In genomic region chr10:27601519-27601918, GRCh38 we compare ENCODE assay signal across 21 cellular contexts.
"Had no signal": no experiment of that assay in that cellular context is flagged by ENCODE, and none has a peak within 500 bp of the region (broad histone marks: within the 10 kb centered on the region; RNA-seq: fewer than 3 reads in every experiment).

No MANE protein-coding gene starts in this region.

- H3K27me3 ChIP-seq: adrenal gland, esophagus muscularis mucosa, foreskin keratinocyte, hepatocyte, neural progenitor cell, sigmoid colon, spleen, tibial artery had no signal

- H3K4me1 Mint-ChIP-seq: activated naive CD4-positive, alpha-beta T cell treated with anti-CD3 and anti-CD28 coated beads, Interleukin-2, amount 50 U/mL, for 24 hours; memory B cell; naive B cell; neural progenitor cell; stimulated activated naive B cell treated with anti-CD40 and anti-IgM and Interleukin-4, amounts not matched to agents 10 μg/mL and 1 μg/mL and 100 μg/mL, for 72 hours had no signal

- H3K4me3 ChIP-seq: adrenal gland, esophagus muscularis mucosa, hepatocyte, mucosa of descending colon, neural progenitor cell, psoas muscle, sigmoid colon, spleen, tibial artery had no signal

- H3K9me3 Mint-ChIP-seq: neural progenitor cell had no signal

- H3K9ac ChIP-seq: neural progenitor cell had no signal

- H3K36me3 ChIP-seq: adrenal gland, esophagus muscularis mucosa, neural progenitor cell, sigmoid colon, spleen, tibial artery had no signal

- H3K4me3 Mint-ChIP-seq: activated naive CD4-positive, alpha-beta T cell treated with anti-CD3 and anti-CD28 coated beads, Interleukin-2, amount 50 U/mL, for 24 hours; memory B cell; naive B cell; neural progenitor cell; stimulated activated naive B cell treated with anti-CD40 and anti-IgM and Interleukin-4, amounts not matched to agents 10 μg/mL and 1 μg/mL and 100 μg/mL, for 72 hours; T-helper 1 cell treated with Interleukin-12 subunit alpha and Interleukin-12 subunit beta and Interleukin-4 antibody, amounts not matched to agents 30 μg/mL and 1 μg/mL, for 36 hours had no signal

- H3K27ac Mint-ChIP-seq: activated naive CD4-positive, alpha-beta T cell treated with anti-CD3 and anti-CD28 coated beads, Interleukin-2, amount 50 U/mL, for 24 hours; memory B cell; neural progenitor cell; stimulated activated naive B cell treated with anti-CD40 and anti-IgM and Interleukin-4, amounts not matched to agents 10 μg/mL and 1 μg/mL and 100 μg/mL, for 72 hours; T-helper 1 cell treated with Interleukin-12 subunit alpha and Interleukin-12 subunit beta and Interleukin-4 antibody, amounts not matched to agents 30 μg/mL and 1 μg/mL, for 36 hours had no signal

- ATAC-seq: foreskin keratinocyte; mucosa of descending colon; psoas muscle; stimulated activated naive B cell treated with anti-CD40 and anti-IgM and Interleukin-4, amounts not matched to agents 10 μg/mL and 1 μg/mL and 100 μg/mL, for 72 hours had no signal

- H3K36me3 Mint-ChIP-seq: memory B cell; naive B cell; neural progenitor cell; stimulated activated naive B cell treated with anti-CD40 and anti-IgM and Interleukin-4, amounts not matched to agents 10 μg/mL and 1 μg/mL and 100 μg/mL, for 72 hours had no signal

- H3K9me3 ChIP-seq: adrenal gland, esophagus muscularis mucosa, mucosa of descending colon, sigmoid colon, spleen, tibial artery had no signal

- H2AFZ ChIP-seq: hepatocyte, neural progenitor cell had no signal

- H3K4me1 ChIP-seq: adrenal gland, foreskin keratinocyte, neural progenitor cell, psoas muscle, spleen, tibial artery had no signal

- H3K27ac ChIP-seq: adrenal gland, foreskin keratinocyte, hepatocyte, neural progenitor cell, psoas muscle, spleen, tibial artery had no signal

- H3K4me2 ChIP-seq: hepatocyte, neural progenitor cell had no signal

- DNase-seq: activated CD8-positive, alpha-beta memory T cell treated with anti-CD3 and anti-CD28 coated beads for 24 hours; activated CD8-positive, alpha-beta memory T cell treated with anti-CD3 and anti-CD28 coated beads, Interleukin-2, amount 50 U/mL, for 48 hours; activated effector memory CD4-positive, alpha-beta T cell treated with Interleukin-2 at 50 U/mL for 16 hours; activated T-cell treated with anti-CD3 and anti-CD28 coated beads, Interleukin-2, amount 50 U/mL, for 48 hours; adrenal gland; dermis blood vessel endothelial cell; effector memory CD4-positive, alpha-beta T cell; foreskin keratinocyte; mucosa of descending colon; naive B cell; psoas muscle; sigmoid colon; spleen; stimulated activated naive B cell treated with anti-CD40 and anti-IgM and Interleukin-4, amounts not matched to agents 10 μg/mL and 1 μg/mL and 100 μg/mL, for 72 hours; tibial artery had no signal
